ENCODE assay signal across 1 cellular context in genomic region chr19:39834287-39834841, GRCh38.
TF ChIP-seq lines count a peak whose summit lies in the region.

No MANE protein-coding gene starts in this region.

TF ChIP-seq in HEK293, 187 proteins besides CTCF, POLR2A, EP300 and RAD21 (continued from another document):
- peak; percentile 13; the same call in 1 of the 2 replicates for TF ChIP-seq ZBTB10 (tag by site-specific recombination; IDR thresholded peaks at IDR 0.05)
- no peak for TF ChIP-seq ZNF416 (tag by site-specific recombination; IDR thresholded peaks at IDR 0.05)
- no peak for TF ChIP-seq TRIM28 (IDR thresholded peaks at IDR 0.05; ENCODE audit: borderline replicate concordance, low read length)
- no peak for TF ChIP-seq ZSCAN16 (tag by site-specific recombination; IDR thresholded peaks at IDR 0.05)
- TF ChIP-seq SCRT1 (tag by site-specific recombination; IDR thresholded peaks at IDR 0.05; ENCODE audit: borderline replicate concordance) = peak; percentile 93
- TF ChIP-seq ZNF280C (tag by site-specific recombination; IDR thresholded peaks at IDR 0.05) = no peak
- no peak for TF ChIP-seq ZNF449 (tag by site-specific recombination; IDR thresholded peaks at IDR 0.05)
- TF ChIP-seq ZFP41 (tag by site-specific recombination; IDR thresholded peaks at IDR 0.05; ENCODE audit: borderline replicate concordance) = no peak
- TF ChIP-seq ZNF302 (tag by site-specific recombination; IDR thresholded peaks at IDR 0.05; ENCODE audit: low read depth) = no peak
- TF ChIP-seq ZNF521 (tag by site-specific recombination; IDR thresholded peaks at IDR 0.05) = no peak
- TF ChIP-seq ZNF18 (tag by site-specific recombination; IDR thresholded peaks at IDR 0.05) = no peak
- no peak for TF ChIP-seq ZNF16 (tag by site-specific recombination; IDR thresholded peaks at IDR 0.05; ENCODE audit: low read depth)
- TF ChIP-seq ZBTB21 (tag by site-specific recombination; IDR thresholded peaks at IDR 0.05) = no peak
- peak; percentile 77 for TF ChIP-seq ZNF513 (tag by site-specific recombination; IDR thresholded peaks at IDR 0.05)
- no peak for TF ChIP-seq ZNF133 (tag by site-specific recombination; IDR thresholded peaks at IDR 0.05)
